In genomic region chr2:224135881-224136280, GRCh38 we compare ENCODE assay signal across 23 cellular contexts.
"Had no signal": no experiment of that assay in that cellular context is flagged by ENCODE, and none has a peak within 500 bp of the region (broad histone marks: within the 10 kb centered on the region; RNA-seq: fewer than 3 reads in every experiment).

No MANE protein-coding gene starts in this region.

- H3K27me3 ChIP-seq: SJSA1 had no signal

- H3K9me2 ChIP-seq: SK-N-SH had no signal

- H3K9ac ChIP-seq: KMS-11, SK-N-SH had no signal

- H3K4me1 ChIP-seq: SJSA1 had no signal

- H3K4me2 ChIP-seq: KMS-11, SK-N-SH had no signal

- H3K4me3 ChIP-seq: K562, SJSA1 had no signal

- H3K27ac Mint-ChIP-seq: IgD-negative memory B cell had no signal

- H3K4me3 Mint-ChIP-seq: IgD-negative memory B cell had no signal

- ATAC-seq: K562 had no signal

- DNase-seq: Kasumi-1, MM.1S, NCI-H1092 treated with DMSO at 0.1 percent for 48 hours, NCI-H1436, NCI-H187, NCI-H2029, NCI-H2081 treated with DMSO at 0.1 percent for 48 hours, NCI-H2171, NCI-H226, NCI-H446, NCI-H510A, NCI-H524 treated with DMSO at 0.1 percent for 48 hours, NCI-H69, NCI-H774, Right ventricle myocardium superior, RPMI8226, SIG-M5, SK-N-SH, SW 1271 had no signal

- H3K27ac ChIP-seq: KMS-11, SJSA1 had no signal

- H3K36me3 ChIP-seq: SJSA1 had no signal

- H3K4me1 Mint-ChIP-seq: IgD-negative memory B cell had no signal

- H3K9me3 ChIP-seq: SJSA1, SK-N-SH had no signal
